8 cellular contexts compared by ENCODE assay signal in genomic region chr1:201828451-201828819, GRCh38. TPM values are rescaled to one million over a fixed set of nuclear protein-coding genes. Genes with fewer than 3 reads are reported as not detected.
DNase-seq lines count a peak whose midpoint lies in the region; TF ChIP-seq lines count a peak whose summit lies in the region.
"Had no signal": no experiment of that assay in that cellular context is flagged by ENCODE, and none has a peak within 500 bp of the region (broad histone marks: within the 10 kb centered on the region; RNA-seq: fewer than 3 reads in every experiment).

No MANE protein-coding gene starts in this region.

- TF ChIP-seq POLR2A in breast epithelium (IDR thresholded peaks at IDR 0.05) (no peak), ovary (IDR thresholded peaks at IDR 0.05) (no peak), spleen (IDR thresholded peaks at IDR 0.05) (no peak)

- H3K36me3 Mint-ChIP-seq in CD14-positive monocyte = peaks cover 2 to 6% of the 10 kb centered on the region in 2 donors

- peak overlapping the region in 1 of 7 donors; percentile 97 for H3K27ac Mint-ChIP-seq in CD14-positive monocyte

- peak; percentile 31 for DNase-seq in ELF-1 (ENCODE audit: low read depth, low spot score)
- peak; percentile 37 for DNase-seq in M059J (ENCODE audit: low read depth)
- no peak for DNase-seq in breast epithelium (ENCODE audit: low spot score in 2 of 2)
- DNase-seq in ovary = no peak
- no peak for DNase-seq in effector memory CD4-positive, alpha-beta T cell
- no peak for DNase-seq in CD14-positive monocyte (ENCODE audit: low spot score)
- DNase-seq in spleen = no peak

- H3K9me3 ChIP-seq in breast epithelium (no peaks in the 10 kb centered on the region), ovary (no peaks in the 10 kb centered on the region), spleen (no peaks in the 10 kb centered on the region)
- no peaks in the 10 kb centered on the region for H3K9me3 ChIP-seq in effector memory CD4-positive, alpha-beta T cell (ENCODE audit: control insufficient read depth, low read length)
- H3K9me3 ChIP-seq: gastrocnemius medialis had no signal

- no peaks in the 10 kb centered on the region for H3K36me3 ChIP-seq in breast epithelium
- H3K36me3 ChIP-seq in ovary = no peaks in the 10 kb centered on the region
- H3K36me3 ChIP-seq in effector memory CD4-positive, alpha-beta T cell (ENCODE audit: control insufficient read depth, insufficient read depth, low read length) = no peaks in the 10 kb centered on the region
- H3K36me3 ChIP-seq in spleen = no peaks in the 10 kb centered on the region
- H3K36me3 ChIP-seq: gastrocnemius medialis had no signal

- H3K4me3 Mint-ChIP-seq in CD14-positive monocyte = peak overlapping the region in 1 of 2 donors; percentile 36

- H3K27ac ChIP-seq in breast epithelium (no peak overlapping the region), ovary (no peak overlapping the region), spleen (peak overlapping the region in 4 of 8 donors; percentile 91 to 96 (median 92))
- H3K27ac ChIP-seq in effector memory CD4-positive, alpha-beta T cell (ENCODE audit: insufficient read depth, low read length, poor library complexity, severe bottlenecking) = no peak overlapping the region

- H3K4me3 ChIP-seq in breast epithelium (peak overlapping the region in 2 of 3 donors; percentile 84 to 95), ovary (peak overlapping the region; percentile 97), spleen (peak overlapping the region in 3 of 8 donors; percentile 94 to 100 (median 98))
- no peak overlapping the region for H3K4me3 ChIP-seq in effector memory CD4-positive, alpha-beta T cell (ENCODE audit: insufficient read depth, low read depth, low read length, poor library complexity, severe bottlenecking)

- no peaks in the 10 kb centered on the region for H3K27me3 Mint-ChIP-seq in CD14-positive monocyte (ENCODE audit: low read depth in 3 of 3)

- no peaks in the 10 kb centered on the region for H3K27me3 ChIP-seq in breast epithelium
- H3K27me3 ChIP-seq in ovary = no peaks in the 10 kb centered on the region
- no peaks in the 10 kb centered on the region for H3K27me3 ChIP-seq in effector memory CD4-positive, alpha-beta T cell (replicated peaks; ENCODE audit: control insufficient read depth, insufficient read depth, low read length, poor library complexity, severe bottlenecking)
- no peaks in the 10 kb centered on the region for H3K27me3 ChIP-seq in spleen (replicated peaks in 1 of 7)
- H3K27me3 ChIP-seq: gastrocnemius medialis had no signal

- TF ChIP-seq CTCF in breast epithelium (IDR thresholded peaks at IDR 0.05) = no peak
- no peak for TF ChIP-seq CTCF in ovary (IDR thresholded peaks at IDR 0.05)
- TF ChIP-seq CTCF in CD14-positive monocyte (IDR thresholded peaks at IDR 0.05) = no peak
- TF ChIP-seq CTCF in spleen (IDR thresholded peaks at IDR 0.05 in 8 of 11, conservative IDR thresholded peaks at IDR 0.05 in 3 of 11) = no peak

- WGBS in ovary, 3 donors = 57 to 66% (median 62%) methylated on average over 3 of the region's 3 CpGs
- WGBS in spleen, 5 donors = 70 to 77% (median 74%) methylated on average over 3 of the region's 3 CpGs

- H3K4me1 ChIP-seq in breast epithelium = peaks cover 0 to 9% of the 10 kb centered on the region in 2 donors
- H3K4me1 ChIP-seq in ovary (ENCODE audit: insufficient read depth) = peaks cover 7% of the 10 kb centered on the region
- H3K4me1 ChIP-seq in effector memory CD4-positive, alpha-beta T cell (ENCODE audit: control insufficient read depth, insufficient read depth, low read length, poor library complexity, severe bottlenecking) = no peaks in the 10 kb centered on the region
- peaks cover 19 to 50% (median 43%) of the 10 kb centered on the region in 6 donors for H3K4me1 ChIP-seq in spleen

- peaks cover 37% of the 10 kb centered on the region for H3K4me1 Mint-ChIP-seq in CD14-positive monocyte

- peaks cover 0 to 3% (median 0%) of the 10 kb centered on the region in 7 donors for H3K9me3 Mint-ChIP-seq in CD14-positive monocyte

- no peak for TF ChIP-seq EP300 in ovary (IDR thresholded peaks at IDR 0.05)

- intact Hi-C loops in breast epithelium (cut with DNase I; ENCODE audit: low total_unique reads) (no loop called here), ovary (cut with DNase I) (loop anchor here in 1 of 4 donors (5.0 kb wide), 1 partner anchor 144 kb away; no protein-coding TSS in a partner anchor), CD14-positive monocyte (cut with micrococcal nuclease) (loop anchor here in 1 of 2 donors (5.0 kb wide), 2 partner anchors 54 to 129 kb away; partner anchors contain the start of gene TIMM17A), spleen (cut with DNase I; ENCODE audit: low total_unique reads) (no loop called here)

RNA-seq across cellular contexts. Expression of gene IPO9, which starts 0.5 kb away (rescaled TPM):
- total RNA-seq in M059J (2014; rRNA removed; shearing (Covaris generic)) = 31.3 and 43.9 TPM in 2 replicates
- total RNA-seq in breast epithelium (10 to 100 TPM; 15.2 to 21.3 (median 18.1) TPM), ovary (10 to 100 TPM; 12.9 to 43.8 (median 40.7) TPM), spleen (10 to 100 TPM; 24.1 to 35.7 (median 29.1) TPM)
- polyA plus RNA-seq in ovary (10 to 100 TPM; 15.7 to 34.3 TPM), CD14-positive monocyte (10 to 100 TPM; 11.3 to 12.0 TPM), spleen (10 to 100 TPM; 13.8 to 17.4 (median 14.5) TPM)

Comparison
In these comparisons a context has a peak if more than half of its experiments do, and no peak if none do; other contexts are left out.
1. DNase-seq: peak in ELF-1 (single experiment) and M059J (single experiment); none in breast epithelium (0 of 2), ovary (0 of 5), effector memory CD4-positive, alpha-beta T cell (0 of 3), CD14-positive monocyte (single experiment) and spleen (single experiment).